2 cellular contexts compared by ENCODE assay signal in the genomic region with DNA sequence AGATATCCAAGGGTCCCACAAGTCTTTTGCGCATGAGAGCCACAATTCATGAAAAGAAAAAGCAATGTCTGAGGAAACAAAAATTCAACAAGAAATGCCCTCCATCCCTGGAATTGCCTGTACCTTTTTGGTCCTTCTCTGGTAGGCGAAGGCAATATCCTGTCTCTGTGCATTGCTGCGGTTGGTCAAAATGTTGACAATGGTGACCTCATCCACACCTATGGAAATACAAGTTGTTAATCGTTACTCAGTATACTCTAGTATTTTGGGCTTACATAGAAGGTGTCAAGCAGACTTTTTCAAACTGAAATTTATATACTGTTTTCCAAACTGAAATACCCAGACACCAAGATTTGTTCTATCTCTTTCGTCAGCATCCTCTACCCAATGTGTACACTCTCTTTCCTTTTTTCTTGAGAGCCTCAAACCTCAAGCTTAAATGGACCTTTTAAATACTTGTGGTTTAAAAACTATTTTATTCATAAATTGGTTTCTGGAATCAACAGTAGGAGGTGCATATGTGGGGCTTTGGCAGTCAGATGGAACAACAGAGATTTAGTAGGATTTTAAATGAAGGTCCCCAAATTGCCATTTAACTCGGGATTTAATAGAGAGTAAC.
A peak's percentile ranks its signal among the peaks of the same experiment; 100 is the strongest.
TF ChIP-seq lines count a peak whose summit lies in the region.

No MANE protein-coding gene starts in this region.

TF ChIP-seq in HepG2, 621 proteins besides CTCF, POLR2A, EP300 and RAD21:
- TF ChIP-seq ATF7 (IDR thresholded peaks at IDR 0.05): 0 out of 2 replicates have a peak, but pooled peaks have one; percentile 9
- no peak for TF ChIP-seq ATF7 (CRISPR knock-in tag; IDR thresholded peaks at IDR 0.05)
- TF ChIP-seq HNRNPL (IDR thresholded peaks at IDR 0.05; ENCODE audit: low read depth, low read length): no peak

TF ChIP-seq in SK-N-SH treated with all-trans-retinoic acid at 6 μM for 48 hours, 23 proteins besides CTCF, POLR2A, EP300 and RAD21:
- peak; percentile 24; the same call in 1 of the 2 replicates for TF ChIP-seq TOX (CRISPR knock-in tag; IDR thresholded peaks at IDR 0.05; ENCODE audit: borderline replicate concordance)
- TF ChIP-seq, protein P1, sequence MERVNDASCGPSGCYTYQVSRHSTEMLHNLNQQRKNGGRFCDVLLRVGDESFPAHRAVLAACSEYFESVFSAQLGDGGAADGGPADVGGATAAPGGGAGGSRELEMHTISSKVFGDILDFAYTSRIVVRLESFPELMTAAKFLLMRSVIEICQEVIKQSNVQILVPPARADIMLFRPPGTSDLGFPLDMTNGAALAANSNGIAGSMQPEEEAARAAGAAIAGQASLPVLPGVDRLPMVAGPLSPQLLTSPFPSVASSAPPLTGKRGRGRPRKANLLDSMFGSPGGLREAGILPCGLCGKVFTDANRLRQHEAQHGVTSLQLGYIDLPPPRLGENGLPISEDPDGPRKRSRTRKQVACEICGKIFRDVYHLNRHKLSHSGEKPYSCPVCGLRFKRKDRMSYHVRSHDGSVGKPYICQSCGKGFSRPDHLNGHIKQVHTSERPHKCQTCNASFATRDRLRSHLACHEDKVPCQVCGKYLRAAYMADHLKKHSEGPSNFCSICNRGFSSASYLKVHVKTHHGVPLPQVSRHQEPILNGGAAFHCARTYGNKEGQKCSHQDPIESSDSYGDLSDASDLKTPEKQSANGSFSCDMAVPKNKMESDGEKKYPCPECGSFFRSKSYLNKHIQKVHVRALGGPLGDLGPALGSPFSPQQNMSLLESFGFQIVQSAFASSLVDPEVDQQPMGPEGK (CRISPR knock-in tag; IDR thresholded peaks at IDR 0.05; ENCODE audit: borderline replicate concordance): no peak
